18 cellular contexts compared by ENCODE assay signal in the genomic region with DNA sequence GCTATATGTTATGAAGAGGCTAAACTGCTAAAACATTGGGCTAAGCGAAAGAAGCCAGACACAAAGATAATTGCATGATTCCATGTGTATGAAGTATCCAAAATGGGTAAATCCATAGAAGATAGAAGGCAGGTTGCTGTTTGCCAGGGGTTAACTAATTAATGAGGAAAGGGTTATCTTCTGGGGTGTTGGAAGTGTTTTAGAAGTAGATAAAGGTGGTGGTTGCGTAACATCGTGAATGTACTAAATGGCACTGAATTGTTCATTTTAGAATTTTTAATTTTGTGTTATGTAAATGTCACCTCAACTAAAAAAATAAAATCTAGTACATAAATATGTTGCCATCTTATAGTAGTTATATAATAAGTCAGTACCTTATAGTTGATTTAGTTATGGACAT.
A peak's percentile ranks its signal among the peaks of the same experiment; 100 is the strongest.
DNase-seq lines count a peak whose midpoint lies in the region; ATAC-seq, FAIRE-seq and TF ChIP-seq lines count a peak whose summit lies in the region.
"Had no signal": no experiment of that assay in that cellular context is flagged by ENCODE, and none has a peak within 500 bp of the region (broad histone marks: within the 10 kb centered on the region; RNA-seq: fewer than 3 reads in every experiment).

No MANE protein-coding gene starts in this region.

- H4K5ac ChIP-seq in IMR-90 (ENCODE audit: low read depth, low read length): no peak overlapping the region

- H3K4me1 ChIP-seq in A549: no peaks in the 10 kb centered on the region
- H3K4me1 ChIP-seq in IMR-90 (ENCODE audit: control insufficient read depth, insufficient read depth, low read length): no peaks in the 10 kb centered on the region
- H3K4me1 ChIP-seq in K562 (replicated peaks in 1 of 2; ENCODE audit: control insufficient read depth in 2 of 2, insufficient read depth in 2 of 2, low read length in 2 of 2): no peaks in the 10 kb centered on the region
- H3K4me1 ChIP-seq in pancreas: peaks cover 0 to 3% (median 0%) of the 10 kb centered on the region in 3 donors

- dilution Hi-C loops in IMR-90 (cut with HindIII; ENCODE audit: low sequenced_read_pairs, unreplicated experiment): no loop called here

- CTCF ChIA-PET in A549 (lab: Yijun Ruan, JAX) (interaction anchor here (1.6 kb wide), 1 partner anchor 180 kb away, joined by 5 read pairs; no protein-coding TSS in a partner anchor), IMR-90 (lab: Yijun Ruan, JAX) (no interaction called here), K562 (lab: Yijun Ruan, JAX; ENCODE audit: low intra/inter-chr PET ratio) (no interaction called here)

- no peak overlapping the region for H3K4ac ChIP-seq in IMR-90 (ENCODE audit: low read depth, low read length)

- DNase-seq in A549 (ENCODE audit: low read depth in 1 of 2, low spot score in 1 of 2) (no peak), IMR-90 (no peak), K562 (ENCODE audit: extremely low read depth in 1 of 4, low spot score in 3 of 4) (no peak), pancreas (no peak), RKO (ENCODE audit: low spot score) (no peak)
- DNase-seq: C1 segment of cervical spinal cord; Calu3; CD4-positive, alpha-beta memory T cell; COR-L47; DMS53; DMS79 treated with DMSO at 0.1 percent for 48 hours; GF-D8 had no signal

- H2BK120ac ChIP-seq in IMR-90 (ENCODE audit: low read depth, low read length): no peak overlapping the region

- no peak overlapping the region for H2BK20ac ChIP-seq in IMR-90 (ENCODE audit: low read depth, low read length)

- H3K79me1 ChIP-seq in IMR-90 (ENCODE audit: low read depth in 1 of 2, low read length in 2 of 2): peaks cover 0 to 3% of the 10 kb centered on the region in 2 experiments; a peak in 2 of 4 replicates

- intact Hi-C loops in IMR-90 (cut with micrococcal nuclease) (no loop called here), K562 (cut with micrococcal nuclease) (no loop called here), pancreas (cut with DNase I) (no loop called here)

- TF ChIP-seq POLR2A in A549 (IDR thresholded peaks at IDR 0.05; ENCODE audit: low read length) (no peak), IMR-90 (IDR thresholded peaks at IDR 0.05; ENCODE audit: low read depth, low read length) (no peak), K562 (conservative IDR thresholded peaks at IDR 0.05) (no peak)

- POLR2A ChIA-PET in A549 (lab: Yijun Ruan, JAX): no interaction called here
- POLR2A ChIA-PET in IMR-90 (lab: Charles Lee; ENCODE audit: unreplicated experiment): no interaction called here
- POLR2A ChIA-PET in K562 (lab: Yijun Ruan, JAX): interaction anchor here (1.0 kb wide), 1 partner anchor 34 kb away, joined by 3 read pairs; no protein-coding TSS in a partner anchor

- H3K27me3 ChIP-seq in IMR-90 (ENCODE audit: control insufficient read depth, insufficient read depth, low read length) (no peaks in the 10 kb centered on the region), K562 (ENCODE audit: control insufficient read depth in 2 of 2, insufficient read depth in 2 of 2, low read length in 2 of 2) (no peaks in the 10 kb centered on the region), pancreas (no peaks in the 10 kb centered on the region)

- no peak for FAIRE-seq in A549 (lab: Jason Lieb, UNC)
- FAIRE-seq in K562 (lab: Jason Lieb, UNC): peak; percentile 19
- FAIRE-seq in pancreas (lab: Jason Lieb, UNC): peak; percentile 45
- FAIRE-seq: GM12891, GM18507 had no signal

- in situ Hi-C loops in IMR-90 (cut with MboI; ENCODE audit: low sequenced_read_pairs): no loop called here
- in situ Hi-C loops in K562 (cut with MboI): no loop called here

- H2BK15ac ChIP-seq in IMR-90 (ENCODE audit: low read depth, low read length): no peak overlapping the region

- WGBS in A549 (ENCODE audit: missing lambda C conversion rate): 93% methylated on average over 3 of the region's 3 CpGs
- 100% methylated on average over 1 of the region's 3 CpGs for WGBS in IMR-90 (ENCODE audit: extremely low coverage in 2 of 2, insufficient read length in 1 of 2), 2 experiments
- 92% methylated on average over 3 of the region's 3 CpGs for WGBS in K562 (ENCODE audit: insufficient coverage, low coverage, missing lambda C conversion rate)
- 85 to 88% methylated on average over 3 of the region's 3 CpGs for WGBS in pancreas, 2 donors

- H2AK5ac ChIP-seq in IMR-90 (ENCODE audit: low read depth, low read length): no peak overlapping the region

- no peaks in the 10 kb centered on the region for H3K79me2 ChIP-seq in K562 (ENCODE audit: control insufficient read depth, insufficient read depth, low read length)

- H3K14ac ChIP-seq in IMR-90 (replicated peaks; ENCODE audit: low read depth, low read length): no peak overlapping the region

- no peak overlapping the region for H3K9ac ChIP-seq in IMR-90 (ENCODE audit: low read depth, low read length)
- H3K9ac ChIP-seq in K562 (ENCODE audit: insufficient read depth in 1 of 2, low read depth in 2 of 2, low read length in 2 of 2): no peak overlapping the region

- H3K4me2 ChIP-seq in A549: no peak overlapping the region
- no peak overlapping the region for H3K4me2 ChIP-seq in IMR-90 (ENCODE audit: low read depth, low read length)
- no peak overlapping the region for H3K4me2 ChIP-seq in K562 (ENCODE audit: insufficient read depth, low read length)
- H3K4me2 ChIP-seq: GM23338 had no signal

- H3K36me3 ChIP-seq in IMR-90 (ENCODE audit: control insufficient read depth, insufficient read depth, low read length) (peaks cover 7% of the 10 kb centered on the region; the same call in 1 of the 2 replicates), K562 (ENCODE audit: control insufficient read depth, insufficient read depth, low read length) (peaks cover 81% of the 10 kb centered on the region), pancreas (peaks cover 0 to 14% (median 0%) of the 10 kb centered on the region in 3 donors)

- H3K9me3 ChIP-seq in A549 (no peaks in the 10 kb centered on the region), IMR-90 (ENCODE audit: control insufficient read depth, insufficient read depth, low read length) (no peaks in the 10 kb centered on the region), K562 (replicated peaks; ENCODE audit: control insufficient read depth, insufficient read depth, low read depth, low read length) (no peaks in the 10 kb centered on the region), pancreas (no peaks in the 10 kb centered on the region)
- H3K9me3 ChIP-seq: HAP-1 had no signal

- H3K27ac ChIP-seq in A549 (no peak overlapping the region), IMR-90 (ENCODE audit: insufficient read depth, low read length) (no peak overlapping the region), K562 (ENCODE audit: extremely low read depth, low read depth, low read length) (no peak overlapping the region), pancreas (no peak overlapping the region)

- H4K20me1 ChIP-seq in IMR-90 (ENCODE audit: insufficient read depth, low read length) (no peaks in the 10 kb centered on the region), K562 (replicated peaks; ENCODE audit: control insufficient read depth, insufficient read depth, low read length) (no peaks in the 10 kb centered on the region)

- H3K23ac ChIP-seq in IMR-90 (ENCODE audit: low read depth, low read length): no peak overlapping the region

- no peak overlapping the region for H3K56ac ChIP-seq in IMR-90 (ENCODE audit: extremely low read depth, insufficient read depth, low read length)

- no peak overlapping the region for H3K18ac ChIP-seq in IMR-90 (ENCODE audit: low read depth, low read length)

- no peak overlapping the region for H4K91ac ChIP-seq in IMR-90 (ENCODE audit: insufficient read depth, low read depth, low read length)

- H2AFZ ChIP-seq in IMR-90 (replicated peaks; ENCODE audit: low read length, poor library complexity) (no peak overlapping the region), K562 (ENCODE audit: low read depth, low read length) (no peak overlapping the region)
- H2AFZ ChIP-seq: GM23338 had no signal

- ATAC-seq in A549 (no peak), IMR-90 (ENCODE audit: low read depth) (no peak), K562 (no peak; the same call in 2 of the 3 replicates), pancreas (no peak), esophagus mucosa (no peak), HG03460 (IDR thresholded peaks at IDR 0.05; ENCODE audit: unreplicated experiment) (no peak)
- ATAC-seq: GM23338 had no signal

- no peak overlapping the region for H2AK9ac ChIP-seq in IMR-90 (replicated peaks; ENCODE audit: low read depth, low read length, poor library complexity)

- H3K9me1 ChIP-seq in IMR-90 (ENCODE audit: insufficient read depth, low read length) (peaks cover 3% of the 10 kb centered on the region; the same call in 1 of the 2 replicates), K562 (ENCODE audit: control insufficient read depth, insufficient read depth, low read length) (no peaks in the 10 kb centered on the region)

- no peak overlapping the region for H3K4me3 ChIP-seq in A549
- H3K4me3 ChIP-seq in IMR-90 (ENCODE audit: insufficient read depth, low read depth, low read length): no peak overlapping the region
- H3K4me3 ChIP-seq in K562: no peak overlapping the region
- H3K4me3 ChIP-seq in pancreas: no peak overlapping the region
- H3K4me3 ChIP-seq: GM23338, HAP-1 had no signal

- TF ChIP-seq CTCF in A549 (IDR thresholded peaks at IDR 0.05): no peak
- TF ChIP-seq CTCF in IMR-90 (conservative IDR thresholded peaks at IDR 0.05; ENCODE audit: low read depth, low read length): no peak
- no peak for TF ChIP-seq CTCF in K562 (IDR thresholded peaks at IDR 0.05 in 2 of 3, conservative IDR thresholded peaks at IDR 0.05 in 1 of 3; ENCODE audit: insufficient read depth in 2 of 3, low read depth in 1 of 3, low read length in 3 of 3)
- no peak for TF ChIP-seq CTCF in pancreas (IDR thresholded peaks at IDR 0.05)

- BruUV-seq in IMR-90 (replicated peaks; lab: Mats Ljungman, UMichigan) (no TSS peak), K562 (replicated peaks; lab: Mats Ljungman, UMichigan) (no TSS peak)

- no peak overlapping the region for H4K8ac ChIP-seq in IMR-90 (ENCODE audit: low read depth in 2 of 2, low read length in 2 of 2)

- no peak overlapping the region for H2BK5ac ChIP-seq in IMR-90 (ENCODE audit: low read depth, low read length, poor library complexity, severe bottlenecking)

- TF ChIP-seq RAD21 in A549 (conservative IDR thresholded peaks at IDR 0.05 in 1 of 2, IDR thresholded peaks at IDR 0.05 in 1 of 2) (no peak), IMR-90 (IDR thresholded peaks at IDR 0.05; ENCODE audit: low read length) (no peak), K562 (CRISPR knock-in tag; conservative IDR thresholded peaks at IDR 0.05 in 1 of 2, IDR thresholded peaks at IDR 0.05 in 1 of 2) (no peak)

- TF ChIP-seq EP300 in A549 (IDR thresholded peaks at IDR 0.05) (no peak), K562 (IDR thresholded peaks at IDR 0.05; ENCODE audit: low read length) (no peak)

TF ChIP-seq in A549, 52 proteins besides CTCF, POLR2A, EP300 and RAD21 (continues in another document):
- peak; percentile 36 to 43; a peak in 2 of 4 replicates for TF ChIP-seq CEBPB (IDR thresholded peaks at IDR 0.05)

TF ChIP-seq in IMR-90, 13 proteins besides CTCF, POLR2A, EP300 and RAD21:
- TF ChIP-seq CEBPB (IDR thresholded peaks at IDR 0.05; ENCODE audit: low read depth, low read length) (peak; percentile 83), NFE2L2 (IDR thresholded peaks at IDR 0.05; ENCODE audit: low read depth, low read length) (no peak), RFX5 (IDR thresholded peaks at IDR 0.05; ENCODE audit: low read depth, low read length) (no peak)

TF ChIP-seq in K562, 482 proteins besides CTCF, POLR2A, EP300 and RAD21 (continues in another document):
- TF ChIP-seq DACH1 (IDR thresholded peaks at IDR 0.05; ENCODE audit: partially characterized antibody): peak; percentile 44
- TF ChIP-seq TAL1 (IDR thresholded peaks at IDR 0.05): 0 out of 2 replicates have a peak, but pooled peaks have one; percentile 14
- TF ChIP-seq FOS (IDR thresholded peaks at IDR 0.05; ENCODE audit: extremely low read depth, insufficient read length): no peak

Comparison
In these comparisons a context has a peak if more than half of its experiments do, and no peak if none do; other contexts are left out.
1. Of the 35 proteins assayed by ChIP-seq in both K562 and A549: peak only in K562: none; only in A549: none; in both: CEBPB; in neither: 34.